In the genomic region with DNA sequence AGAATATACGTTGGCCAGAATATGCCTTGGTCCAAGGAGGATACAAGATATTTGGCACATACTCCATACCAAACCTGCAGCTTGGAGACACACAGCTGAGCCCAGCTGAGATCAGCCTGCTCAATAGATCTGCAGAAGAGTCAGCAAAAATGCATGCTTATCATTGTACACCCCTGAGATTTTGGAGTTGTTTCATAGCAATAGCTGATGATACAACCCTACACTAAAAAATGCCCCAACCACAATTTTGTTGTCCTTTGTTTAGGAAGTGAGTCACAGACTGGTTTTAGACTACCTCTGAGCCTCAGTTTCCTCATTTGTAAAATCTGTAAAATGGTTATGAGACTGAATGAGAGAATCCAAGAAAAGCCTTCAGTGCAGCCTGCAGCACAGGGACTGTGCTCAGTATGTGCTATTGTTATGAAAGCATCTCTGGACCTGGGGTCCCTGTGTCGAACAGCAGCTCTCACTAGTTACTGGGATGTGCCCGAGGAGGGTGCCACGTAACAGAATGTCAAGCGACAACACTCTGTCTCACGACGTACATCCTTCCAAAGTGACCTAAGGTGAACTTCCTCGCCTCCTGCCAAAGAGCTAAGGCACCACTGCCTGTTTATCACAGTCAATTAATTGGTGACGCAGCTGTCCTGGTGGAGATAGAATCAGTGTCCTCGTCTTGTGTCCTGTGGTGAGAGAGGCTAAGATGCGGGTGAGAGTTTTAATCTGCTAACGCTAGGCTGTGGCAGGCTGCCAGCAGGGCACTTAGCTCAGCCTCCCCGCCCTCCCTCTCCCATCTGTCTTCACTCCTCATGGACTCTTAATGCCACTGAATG, we compare ENCODE assay signal across 11 cellular contexts. TPM values are rescaled to one million over a fixed set of nuclear protein-coding genes. Genes with fewer than 3 reads are reported as not detected.
A peak's percentile ranks its signal among the peaks of the same experiment; 100 is the strongest.
DNase-seq lines count a peak whose midpoint lies in the region; ATAC-seq and TF ChIP-seq lines count a peak whose summit lies in the region.
"Had no signal": no experiment of that assay in that cellular context is flagged by ENCODE, and none has a peak within 500 bp of the region (broad histone marks: within the 10 kb centered on the region; RNA-seq: fewer than 3 reads in every experiment).

No MANE protein-coding gene starts in this region.

- H3K27ac ChIP-seq in angular gyrus (ENCODE audit: low read depth, low read length) = peak overlapping the region; percentile 10

- peaks cover 22% of the 10 kb centered on the region for H3K4me1 Mint-ChIP-seq in mesothelial cell of epicardium

- peak overlapping the region; percentile 27 for H3K4me3 ChIP-seq in BE2C (ENCODE audit: low read depth, low read length)

- H3K27me3 Mint-ChIP-seq in mesothelial cell of epicardium (ENCODE audit: low read depth) = no peaks in the 10 kb centered on the region
- H3K27me3 Mint-ChIP-seq: activated naive CD4-positive, alpha-beta T cell treated with anti-CD3 and anti-CD28 coated beads, Interleukin-2, amount 50 U/mL, for 24 hours; IgD-negative memory B cell; naive B cell had no signal

- H3K27me3 ChIP-seq in BE2C = no peaks in the 10 kb centered on the region

- ATAC-seq in HG03135 (IDR thresholded peaks at IDR 0.05; ENCODE audit: unreplicated experiment) = no peak
- no peak for ATAC-seq in GM18520 (IDR thresholded peaks at IDR 0.05; ENCODE audit: unreplicated experiment)
- ATAC-seq in GM19328 (IDR thresholded peaks at IDR 0.05; ENCODE audit: unreplicated experiment) = no peak
- ATAC-seq in HG03097 (IDR thresholded peaks at IDR 0.05; ENCODE audit: low FRiP score, unreplicated experiment) = no peak

- peak; percentile 96 for DNase-seq in BE2C
- peak; percentile 90 to 99 (median 96) for DNase-seq in NCI-H1417 (lab: John Stamatoyannopoulos, UW)
- DNase-seq in mesothelial cell of epicardium (ENCODE audit: low spot score in 2 of 2, unreplicated experiment in 2 of 2) = peak in 1 of 2 experiments; percentile 62
- DNase-seq: naive B cell had no signal

- peak overlapping the region; percentile 28 for H3K4me3 Mint-ChIP-seq in mesothelial cell of epicardium
- H3K4me3 Mint-ChIP-seq: activated naive CD4-positive, alpha-beta T cell treated with anti-CD3 and anti-CD28 coated beads, Interleukin-2, amount 50 U/mL, for 24 hours; IgD-negative memory B cell had no signal

- no peaks in the 10 kb centered on the region for H3K9me3 Mint-ChIP-seq in mesothelial cell of epicardium
- H3K9me3 Mint-ChIP-seq: activated naive CD4-positive, alpha-beta T cell treated with anti-CD3 and anti-CD28 coated beads, Interleukin-2, amount 50 U/mL, for 24 hours; IgD-negative memory B cell; naive B cell had no signal

- H3K36me3 Mint-ChIP-seq in mesothelial cell of epicardium = peaks cover 3% of the 10 kb centered on the region

- no peaks in the 10 kb centered on the region for H3K36me3 ChIP-seq in BE2C

- H3K9me3 ChIP-seq in BE2C = no peaks in the 10 kb centered on the region

- peak overlapping the region; percentile 75 for H3K27ac Mint-ChIP-seq in mesothelial cell of epicardium
- H3K27ac Mint-ChIP-seq: activated naive CD4-positive, alpha-beta T cell treated with anti-CD3 and anti-CD28 coated beads, Interleukin-2, amount 50 U/mL, for 24 hours; naive B cell had no signal

- H3K4me1 ChIP-seq in BE2C = peaks cover 25% of the 10 kb centered on the region

- TF ChIP-seq CTCF in BE2C (IDR thresholded peaks at IDR 0.05; ENCODE audit: low read depth, low read length) (no peak), mesothelial cell of epicardium (IDR thresholded peaks at IDR 0.05; ENCODE audit: unreplicated experiment) (no peak)

RNA-seq across cellular contexts. Expression of a gene that starts 18.2 kb away (rescaled TPM):
- polyA plus RNA-seq in BE2C (2012; ENCODE audit: insufficient read depth, insufficient read length, low read depth) = 11.0 TPM
- total RNA-seq in mesothelial cell of epicardium = 14.4 to 17.3 TPM (median 16.0 TPM) in 3 replicates

RNA-seq across cellular contexts. Expression of a gene that starts 59.2 kb away (rescaled TPM):
- not detected for polyA plus RNA-seq in BE2C (2012; ENCODE audit: insufficient read depth, insufficient read length, low read depth)
- 2.2 to 2.9 TPM (median 2.9 TPM) in 3 replicates for total RNA-seq in mesothelial cell of epicardium
- polyA plus RNA-seq: IgD-negative memory B cell had no signal
